In the genomic region with DNA sequence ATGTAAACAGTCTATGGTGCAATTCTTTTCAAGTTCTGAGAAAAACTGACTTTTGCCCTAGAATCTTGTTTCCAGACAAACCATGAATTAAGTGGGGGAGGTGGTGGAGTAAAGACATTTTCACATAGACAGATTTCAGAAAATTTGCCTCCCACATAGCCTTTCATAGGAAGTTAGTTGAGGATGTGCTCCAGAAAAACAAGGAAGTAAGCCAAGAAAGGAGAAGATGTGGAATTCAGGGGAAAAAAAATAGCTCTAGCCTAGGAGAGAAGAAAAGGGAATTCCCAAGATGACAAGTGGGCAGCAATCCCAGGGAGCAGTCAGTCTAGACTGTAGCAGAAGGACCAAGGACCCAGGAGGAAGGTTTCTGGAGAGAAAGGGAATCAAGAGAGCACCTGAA, we compare ENCODE assay signal across 8 cellular contexts. TPM values are rescaled to one million over a fixed set of nuclear protein-coding genes. Genes with fewer than 3 reads are reported as not detected.
"Had no signal": no experiment of that assay in that cellular context is flagged by ENCODE, and none has a peak within 500 bp of the region (broad histone marks: within the 10 kb centered on the region; RNA-seq: fewer than 3 reads in every experiment).

No MANE protein-coding gene starts in this region.

- FAIRE-seq: H1, H54, HepG2 had no signal

- H2AFZ ChIP-seq: GM23338 had no signal

- ATAC-seq: GM23338, HCT116, HepG2 had no signal

- H3K4me3 ChIP-seq: GM23338 had no signal

- H3K4me2 ChIP-seq: GM23338 had no signal

- DNase-seq: H9, KG1 had no signal

RNA-seq across cellular contexts. Expression of gene RUFY4, which starts 17.4 kb away (rescaled TPM):
- total RNA-seq: GM23338, HepG2, HT1080 had no signal
- polyA plus RNA-seq: HepG2 had no signal

RNA-seq across cellular contexts. Expression of gene CXCR2, which starts 39.3 kb away (rescaled TPM):
- total RNA-seq: HepG2 had no signal
- polyA plus RNA-seq: HepG2 had no signal
